19 cellular contexts compared by ENCODE assay signal in the genomic region with DNA sequence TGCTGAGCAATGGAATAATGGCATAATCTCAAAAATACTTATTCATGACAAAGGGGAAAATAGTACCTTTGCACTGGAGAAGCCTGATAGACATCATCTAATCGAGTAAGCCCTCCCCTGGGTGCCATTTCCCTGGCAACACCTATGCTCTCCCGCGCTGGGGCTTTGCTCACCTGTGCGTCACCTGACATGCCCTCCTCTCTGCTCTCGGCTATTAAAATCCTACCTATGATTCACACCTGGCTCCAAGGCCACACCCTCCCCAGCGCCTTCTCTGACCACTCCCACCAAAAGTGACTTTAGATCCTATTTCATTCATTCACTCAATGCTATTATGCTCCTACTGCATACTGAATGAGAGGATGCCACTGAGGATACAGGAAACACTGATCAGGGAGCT.
DNase-seq lines count a peak whose midpoint lies in the region; ATAC-seq and TF ChIP-seq lines count a peak whose summit lies in the region.
"Had no signal": no experiment of that assay in that cellular context is flagged by ENCODE, and none has a peak within 500 bp of the region (broad histone marks: within the 10 kb centered on the region; RNA-seq: fewer than 3 reads in every experiment).

No MANE protein-coding gene starts in this region.

- peak; percentile 8 for DNase-seq in NCI-H345 (lab: John Stamatoyannopoulos, UW)
- no peak for DNase-seq in NCI-H345 treated with DMSO at 0.1 percent for 48 hours (lab: John Stamatoyannopoulos, UW; ENCODE audit: unreplicated experiment)
- peak; percentile 89 for DNase-seq in NCI-H510A (lab: John Stamatoyannopoulos, UW)
- DNase-seq in epithelial cell of esophagus (ENCODE audit: low read depth) = peak; percentile 95
- peak; percentile 24 for DNase-seq in renal cortical epithelial cell (ENCODE audit: low read depth)
- DNase-seq in CD4-positive, alpha-beta memory T cell = no peak
- DNase-seq: activated CD4-positive, CD25-positive, alpha-beta regulatory T cell; adrenal gland; cerebellar nuclear complex; naive thymus-derived CD4-positive, alpha-beta T cell; NCI-H1930; SJCRH30; stimulated activated naive CD8-positive, alpha-beta T cell treated with anti-CD3 and anti-CD28 coated beads, Interleukin-15, Interleukin-2, amounts not matched to agents 100 U/mL and 50 U/mL, for 24 hours had no signal

- CTCF ChIA-PET in CD4-positive, alpha-beta memory T cell (lab: Charles Lee; ENCODE audit: partially characterized antibody) = interaction anchor here (1.3 kb wide), 1 partner anchor 31 kb away, joined by 4 read pairs; no protein-coding TSS in a partner anchor

- intact Hi-C loops in CD4-positive, alpha-beta memory T cell (cut with micrococcal nuclease) = no loop called here

- H3K36me3 Mint-ChIP-seq in CD4-positive, alpha-beta memory T cell = no peaks in the 10 kb centered on the region
- H3K36me3 Mint-ChIP-seq: naive thymus-derived CD4-positive, alpha-beta T cell had no signal

- H3K4me3 ChIP-seq in epithelial cell of esophagus (ENCODE audit: low read length) = no peak overlapping the region
- no peak overlapping the region for H3K4me3 ChIP-seq in CD4-positive, alpha-beta memory T cell (ENCODE audit: low read length in 2 of 2)
- H3K4me3 ChIP-seq: A549, adrenal gland, lung, psoas muscle had no signal

- no peaks in the 10 kb centered on the region for H3K9me3 ChIP-seq in CD4-positive, alpha-beta memory T cell (ENCODE audit: control insufficient read depth in 1 of 2, low read length in 2 of 2)
- H3K9me3 ChIP-seq: A549, adrenal gland, psoas muscle, SJCRH30 had no signal

- no peak overlapping the region for H3K27ac Mint-ChIP-seq in CD4-positive, alpha-beta memory T cell
- H3K27ac Mint-ChIP-seq: activated T-helper 17 cell treated with anti-CD3 and anti-CD28 coated beads, Interleukin-2, amount 50 U/mL, for 72 hours had no signal

- no peak overlapping the region for H3K4me3 Mint-ChIP-seq in CD4-positive, alpha-beta memory T cell
- H3K4me3 Mint-ChIP-seq: activated T-helper 17 cell treated with anti-CD3 and anti-CD28 coated beads, Interleukin-2, amount 50 U/mL, for 72 hours; naive thymus-derived CD4-positive, alpha-beta T cell had no signal

- H3K4me1 Mint-ChIP-seq in CD4-positive, alpha-beta memory T cell = peaks cover 8 to 9% (median 8%) of the 10 kb centered on the region in 4 donors

- POLR2A ChIA-PET in CD4-positive, alpha-beta memory T cell (lab: Charles Lee; ENCODE audit: partially characterized antibody) = no interaction called here

- peaks cover 2% of the 10 kb centered on the region in 2 donors for H3K27me3 Mint-ChIP-seq in CD4-positive, alpha-beta memory T cell
- H3K27me3 Mint-ChIP-seq: activated T-helper 17 cell treated with anti-CD3 and anti-CD28 coated beads, Interleukin-2, amount 50 U/mL, for 72 hours had no signal

- H3K27ac ChIP-seq in CD4-positive, alpha-beta memory T cell (ENCODE audit: low read depth, low read length) = no peak overlapping the region
- H3K27ac ChIP-seq: A549, psoas muscle had no signal

- H3K36me3 ChIP-seq in CD4-positive, alpha-beta memory T cell (ENCODE audit: insufficient read depth, low read length) = no peaks in the 10 kb centered on the region
- H3K36me3 ChIP-seq: adrenal gland, SJCRH30 had no signal

- TF ChIP-seq CTCF in epithelial cell of esophagus (IDR thresholded peaks at IDR 0.05; ENCODE audit: insufficient read depth, low read depth, low read length, missing control alignments) = no peak

- peaks cover 12% of the 10 kb centered on the region for H3K4me1 ChIP-seq in CD4-positive, alpha-beta memory T cell (ENCODE audit: insufficient read depth, low read length)
- H3K4me1 ChIP-seq: A549, adrenal gland, psoas muscle had no signal

- no peaks in the 10 kb centered on the region for H3K27me3 ChIP-seq in CD4-positive, alpha-beta memory T cell (ENCODE audit: insufficient read depth, low read length)
- H3K27me3 ChIP-seq: adrenal gland, SJCRH30 had no signal

- ATAC-seq in HG03469 (IDR thresholded peaks at IDR 0.05; ENCODE audit: unreplicated experiment) = no peak
- no peak for ATAC-seq in GM18511 (IDR thresholded peaks at IDR 0.05; ENCODE audit: unreplicated experiment)
- ATAC-seq: activated T-helper 17 cell treated with anti-CD3 and anti-CD28 coated beads, Interleukin-2, amount 50 U/mL, for 72 hours; naive thymus-derived CD4-positive, alpha-beta T cell; psoas muscle; stimulated activated naive CD8-positive, alpha-beta T cell treated with anti-CD3 and anti-CD28 coated beads, Interleukin-15, Interleukin-2, amounts not matched to agents 100 U/mL and 50 U/mL, for 24 hours had no signal

- H3K9me3 Mint-ChIP-seq in CD4-positive, alpha-beta memory T cell = no peaks in the 10 kb centered on the region
- H3K9me3 Mint-ChIP-seq: activated T-helper 17 cell treated with anti-CD3 and anti-CD28 coated beads, Interleukin-2, amount 50 U/mL, for 72 hours had no signal

Comparison
In these comparisons a context has a peak if more than half of its experiments do, and no peak if none do; other contexts are left out.
1. DNase-seq: peak in NCI-H345 (single experiment), NCI-H510A (single experiment), epithelial cell of esophagus (single experiment) and renal cortical epithelial cell (single experiment); none in NCI-H345 treated with DMSO at 0.1 percent for 48 hours (single experiment) and CD4-positive, alpha-beta memory T cell (0 of 5).